Comparison of ENCODE assay signal across 11 cellular contexts in genomic region chr17:9003355-9004131, GRCh38. TPM values are rescaled to one million over a fixed set of nuclear protein-coding genes. Genes with fewer than 3 reads are reported as not detected.
A peak's percentile ranks its signal among the peaks of the same experiment; 100 is the strongest.
DNase-seq lines count a peak whose midpoint lies in the region; ATAC-seq and TF ChIP-seq lines count a peak whose summit lies in the region.
"Had no signal": no experiment of that assay in that cellular context is flagged by ENCODE, and none has a peak within 500 bp of the region (broad histone marks: within the 10 kb centered on the region; RNA-seq: fewer than 3 reads in every experiment).

No MANE protein-coding gene starts in this region.

- ATAC-seq in gastroesophageal sphincter (peak; percentile 26), omental fat pad (ENCODE audit: low FRiP score) (peak; percentile 43), GM18511 (IDR thresholded peaks at IDR 0.05; ENCODE audit: unreplicated experiment) (no peak), HG03439 (IDR thresholded peaks at IDR 0.05; ENCODE audit: unreplicated experiment) (no peak), HG03342 (IDR thresholded peaks at IDR 0.05; ENCODE audit: unreplicated experiment) (no peak)

- TF ChIP-seq CTCF in gastroesophageal sphincter (IDR thresholded peaks at IDR 0.05) = no peak
- TF ChIP-seq CTCF in omental fat pad (IDR thresholded peaks at IDR 0.05) = no peak

- H3K4me3 ChIP-seq in BLaER1 treated with 17β-estradiol and CSF1 and Interleukin-3, amounts not matched to agents 10 nM and 100 nM = peak overlapping the region; percentile 49 to 67 (median 54)
- H3K4me3 ChIP-seq in NT2/D1 (ENCODE audit: insufficient read length, low read depth) (peak overlapping the region; percentile 36), gastroesophageal sphincter (peak overlapping the region; percentile 64 to 72)

- WGBS in gastroesophageal sphincter (ENCODE audit: low coverage in 1 of 2), 2 donors = 6 to 68% methylated on average over 3 to 8 of the region's 90 CpGs

- H3K27me3 ChIP-seq in BLaER1 treated with 17β-estradiol and CSF1 and Interleukin-3, amounts not matched to agents 10 nM and 100 nM = peaks cover 71 to 94% (median 85%) of the 10 kb centered on the region in 11 experiments
- peaks cover 66% of the 10 kb centered on the region for H3K27me3 ChIP-seq in NT2/D1 (ENCODE audit: insufficient read depth, insufficient read length)
- H3K27me3 ChIP-seq in gastroesophageal sphincter = peaks cover 31% of the 10 kb centered on the region

- H3K36me3 ChIP-seq in BLaER1 treated with 17β-estradiol and CSF1 and Interleukin-3, amounts not matched to agents 10 nM and 100 nM = no peaks in the 10 kb centered on the region
- H3K36me3 ChIP-seq in NT2/D1 (ENCODE audit: insufficient read depth, insufficient read length, low read length) = no peaks in the 10 kb centered on the region
- H3K36me3 ChIP-seq in gastroesophageal sphincter = no peaks in the 10 kb centered on the region

- TF ChIP-seq POLR2A in gastroesophageal sphincter (IDR thresholded peaks at IDR 0.05) = no peak

- peaks cover 18 to 32% (median 24%) of the 10 kb centered on the region in 10 experiments; a peak in 19 of 20 replicates for H3K4me1 ChIP-seq in BLaER1 treated with 17β-estradiol and CSF1 and Interleukin-3, amounts not matched to agents 10 nM and 100 nM
- H3K4me1 ChIP-seq in NT2/D1 (ENCODE audit: insufficient read depth, insufficient read length) (peaks cover 2% of the 10 kb centered on the region), gastroesophageal sphincter (peaks cover 0 to 44% (median 9%) of the 10 kb centered on the region in 3 donors)

- peak overlapping the region in 6 of 11 experiments; percentile 9 to 60 (median 44); a peak in 4 of 22 replicates for H3K9ac ChIP-seq in BLaER1 treated with 17β-estradiol and CSF1 and Interleukin-3, amounts not matched to agents 10 nM and 100 nM
- H3K9ac ChIP-seq in NT2/D1 (ENCODE audit: insufficient read length, low read depth) = peak overlapping the region; percentile 57

- TF ChIP-seq EP300 in gastroesophageal sphincter (IDR thresholded peaks at IDR 0.05) = no peak

- H3K4me2 ChIP-seq in BLaER1 treated with 17β-estradiol and CSF1 and Interleukin-3, amounts not matched to agents 10 nM and 100 nM = peak overlapping the region; percentile 81 to 97 (median 86)

- H4K20me1 ChIP-seq in BLaER1 treated with 17β-estradiol and CSF1 and Interleukin-3, amounts not matched to agents 10 nM and 100 nM = peaks cover 0 to 35% (median 26%) of the 10 kb centered on the region in 11 experiments; a peak in 15 of 22 replicates

- H3K27ac ChIP-seq in BLaER1 treated with 17β-estradiol and CSF1 and Interleukin-3, amounts not matched to agents 10 nM and 100 nM = no peak overlapping the region
- peak overlapping the region in 3 of 4 donors; percentile 74 to 86 (median 76) for H3K27ac ChIP-seq in gastroesophageal sphincter

- DNase-seq in NT2/D1 (ENCODE audit: low read depth, low spot score) = no peak
- DNase-seq in omental fat pad (ENCODE audit: low spot score) = no peak
- DNase-seq in mucosa of gallbladder (ENCODE audit: low spot score) = no peak
- DNase-seq: cerebellar nuclear complex had no signal

- H3K9me3 ChIP-seq in BLaER1 treated with 17β-estradiol and CSF1 and Interleukin-3, amounts not matched to agents 10 nM and 100 nM (replicated peaks in 1 of 11) = peaks cover 8 to 17% (median 11%) of the 10 kb centered on the region in 11 experiments; a peak in 16 of 22 replicates
- no peaks in the 10 kb centered on the region for H3K9me3 ChIP-seq in NT2/D1 (ENCODE audit: insufficient read depth, low read length)
- H3K9me3 ChIP-seq in gastroesophageal sphincter = no peaks in the 10 kb centered on the region

RNA-seq across cellular contexts. Expression of gene NTN1, which starts 17.8 kb away (rescaled TPM):
- 100 to 1,000 TPM in 2 of 4 donors, 10 to 100 TPM in 2; 74.3 to 211 (median 107) TPM for total RNA-seq in gastroesophageal sphincter
- 1 to 10 TPM in 3 of 4 donors, under 1 TPM in 1; 0.69 to 7.3 (median 2.5) TPM for total RNA-seq in omental fat pad
- total RNA-seq in mucosa of gallbladder = 33.1 TPM

RNA-seq across cellular contexts. Expression of gene PIK3R5, which starts 38.0 kb away (rescaled TPM):
- 10 to 100 TPM in 3 of 4 donors, 1 to 10 TPM in 1; 8.9 to 13.1 (median 11.9) TPM for total RNA-seq in gastroesophageal sphincter
- 10 to 100 TPM; 18.9 to 60.2 (median 37.8) TPM for total RNA-seq in omental fat pad
- total RNA-seq in mucosa of gallbladder = 17.1 TPM
- total RNA-seq: LHCN-M2, myocyte had no signal

Comparison
In these comparisons a context has a peak if more than half of its experiments do, and no peak if none do; other contexts are left out.
1. H3K27ac ChIP-seq: peak in gastroesophageal sphincter (3 of 4); none in BLaER1 treated with 17β-estradiol and CSF1 and Interleukin-3, amounts not matched to agents 10 nM and 100 nM (0 of 11).
2. ATAC-seq: peak in gastroesophageal sphincter (single experiment) and omental fat pad (single experiment); none in GM18511 (single experiment), HG03439 (single experiment) and HG03342 (single experiment).
3. Peak in every context shown above with its lines, with median percentiles within 50 percentile points of each other: H3K4me3 ChIP-seq.